Comparison of ENCODE assay signal across 9 cellular contexts in the genomic region with DNA sequence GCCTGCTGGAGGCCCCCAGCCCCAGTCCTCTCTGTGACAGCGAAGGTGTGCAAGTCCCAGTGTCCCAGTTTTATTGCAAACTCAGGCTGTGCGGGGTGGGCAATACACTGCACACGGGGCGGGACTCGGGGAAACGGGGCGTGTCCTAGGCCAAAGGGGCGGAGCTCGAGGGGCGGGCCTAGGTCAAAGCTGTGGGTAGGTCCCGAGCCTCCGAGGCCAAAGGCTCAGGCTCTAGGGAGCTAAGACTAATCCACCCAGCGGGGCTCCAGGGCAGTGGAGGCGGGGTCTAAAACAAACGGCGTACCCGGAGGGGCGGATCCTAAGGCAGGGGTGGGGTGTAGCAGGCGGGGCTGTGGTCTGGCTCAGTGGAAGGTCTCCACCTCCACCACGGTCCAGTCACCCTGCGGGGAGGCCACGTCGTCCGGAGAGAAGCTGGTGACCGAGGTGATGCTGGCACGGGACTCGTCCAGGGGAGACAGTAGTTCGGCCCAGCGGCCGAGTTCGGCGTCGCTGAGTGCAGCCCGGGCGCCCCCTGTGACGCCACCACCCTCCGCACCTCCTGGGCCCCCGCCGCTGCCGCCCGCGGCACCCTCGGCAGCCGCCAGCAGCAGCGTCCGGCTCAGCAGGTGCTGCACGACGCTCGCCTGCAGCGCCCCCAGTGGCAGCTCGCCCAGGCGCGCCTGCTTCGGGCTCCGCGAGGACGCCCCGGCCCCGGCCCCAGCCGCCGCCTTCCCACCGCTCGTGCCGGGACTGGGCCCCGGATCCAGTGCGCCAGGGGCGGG. TPM values are rescaled to one million over a fixed set of nuclear protein-coding genes. Genes with fewer than 3 reads are reported as not detected.
A peak's percentile ranks its signal among the peaks of the same experiment; 100 is the strongest.
DNase-seq lines count a peak whose midpoint lies in the region; ATAC-seq, FAIRE-seq and TF ChIP-seq lines count a peak whose summit lies in the region.
"Had no signal": no experiment of that assay in that cellular context is flagged by ENCODE, and none has a peak within 500 bp of the region (broad histone marks: within the 10 kb centered on the region; RNA-seq: fewer than 3 reads in every experiment).

No MANE protein-coding gene starts in this region.

- no peak overlapping the region for H3K27ac ChIP-seq in IMR-90 (ENCODE audit: insufficient read depth, low read length)
- H3K27ac ChIP-seq in WERI-Rb-1 = peak overlapping the region; percentile 62

- no peak overlapping the region for H3K14ac ChIP-seq in IMR-90 (replicated peaks; ENCODE audit: low read depth, low read length)

- dilution Hi-C loops in IMR-90 (cut with HindIII; ENCODE audit: low sequenced_read_pairs, unreplicated experiment) = no loop called here

- H3K36me3 ChIP-seq in IMR-90 (ENCODE audit: control insufficient read depth, insufficient read depth, low read length) (no peaks in the 10 kb centered on the region), WERI-Rb-1 (peaks cover 58% of the 10 kb centered on the region), bronchial epithelial cell (ENCODE audit: control insufficient read depth, insufficient read depth, low read length) (no peaks in the 10 kb centered on the region)

- peaks cover 14% of the 10 kb centered on the region for H3K4me1 ChIP-seq in IMR-90 (ENCODE audit: control insufficient read depth, insufficient read depth, low read length)

- H2AFZ ChIP-seq in IMR-90 (replicated peaks; ENCODE audit: low read length, poor library complexity) = peak overlapping the region; percentile 88

- CTCF ChIA-PET in Calu3 (lab: Charles Lee) (interaction anchor here (1.2 to 1.7 kb wide), 2 partner anchors 11 to 52 kb away, joined by 4 to 11 read pairs; partner anchors contain the start of gene SNAPC2), IMR-90 (lab: Yijun Ruan, JAX) (interaction anchor here (0.6 to 1.9 kb wide), 9 partner anchors 8 to 74 kb away, joined by 3 to 6 read pairs (median 4); partner anchors contain the start of genes MAP2K7 and TIMM44)

- H3K56ac ChIP-seq in IMR-90 (ENCODE audit: extremely low read depth, insufficient read depth, low read length) = no peak overlapping the region

- no peak overlapping the region for H3K9ac ChIP-seq in IMR-90 (ENCODE audit: low read depth, low read length)

- peaks cover 59% of the 10 kb centered on the region for H3K36me3 Mint-ChIP-seq in Calu3 (ENCODE audit: insufficient read depth, unreplicated experiment)

- H3K4ac ChIP-seq in IMR-90 (ENCODE audit: low read depth, low read length) = no peak overlapping the region

- peak; percentile 70 for DNase-seq in Calu3
- peak; percentile 44 for DNase-seq in IMR-90
- DNase-seq in WERI-Rb-1 = peak; percentile 75
- DNase-seq in bronchial epithelial cell (ENCODE audit: low read depth) = peak; percentile 52
- DNase-seq in left colon = peak; percentile 81 to 82
- DNase-seq in stimulated activated CD4-positive, alpha-beta T cell treated with anti-CD3 and anti-CD28 coated beads, Interleukin-2, amount 100 ng/mL, for 24 hours = peak; percentile 80 to 86
- DNase-seq in NCI-H345 (lab: John Stamatoyannopoulos, UW) = no peak

- TF ChIP-seq CTCF in Calu3 (IDR thresholded peaks at IDR 0.05; ENCODE audit: unreplicated experiment) = peak; percentile 45
- peak; percentile 67 for TF ChIP-seq CTCF in IMR-90 (conservative IDR thresholded peaks at IDR 0.05; ENCODE audit: low read depth, low read length)
- TF ChIP-seq CTCF in WERI-Rb-1 (IDR thresholded peaks at IDR 0.05; ENCODE audit: low read depth, low read length) = peak; percentile 13; the same call in 1 of the 2 replicates
- TF ChIP-seq CTCF in bronchial epithelial cell (IDR thresholded peaks at IDR 0.05; ENCODE audit: insufficient read depth, low read length, severe bottlenecking) = peak; percentile 70

- no peak overlapping the region for H2BK120ac ChIP-seq in IMR-90 (ENCODE audit: low read depth, low read length)

- no peak overlapping the region for H4K91ac ChIP-seq in IMR-90 (ENCODE audit: insufficient read depth, low read depth, low read length)

- intact Hi-C loops in Calu3 (cut with micrococcal nuclease; ENCODE audit: unreplicated experiment) = no loop called here
- intact Hi-C loops in IMR-90 (cut with micrococcal nuclease) = no loop called here
- intact Hi-C loops in left colon (cut with DNase I, micrococcal nuclease) = no loop called here

- FAIRE-seq in bronchial epithelial cell (lab: Jason Lieb, UNC) = no peak
- FAIRE-seq: colon had no signal

- H2BK20ac ChIP-seq in IMR-90 (ENCODE audit: low read depth, low read length) = no peak overlapping the region

- H2AK9ac ChIP-seq in IMR-90 (replicated peaks; ENCODE audit: low read depth, low read length, poor library complexity) = peak overlapping the region; percentile 47

- peak overlapping the region; percentile 43 for H3K4me3 ChIP-seq in IMR-90 (ENCODE audit: insufficient read depth, low read depth, low read length)
- no peak overlapping the region for H3K4me3 ChIP-seq in WERI-Rb-1 (ENCODE audit: low read depth, low read length)
- peak overlapping the region; percentile 41 for H3K4me3 ChIP-seq in bronchial epithelial cell (ENCODE audit: low read depth, low read length)

- peak overlapping the region; percentile 56 for H3K4me3 Mint-ChIP-seq in Calu3 (ENCODE audit: low read depth, unreplicated experiment)

- peaks cover 17% of the 10 kb centered on the region for H3K4me1 Mint-ChIP-seq in Calu3 (ENCODE audit: low read depth, unreplicated experiment)

- no peak overlapping the region for H3K27ac Mint-ChIP-seq in Calu3 (ENCODE audit: unreplicated experiment)

- no peaks in the 10 kb centered on the region for H3K9me3 ChIP-seq in IMR-90 (ENCODE audit: control insufficient read depth, insufficient read depth, low read length)
- no peaks in the 10 kb centered on the region for H3K9me3 ChIP-seq in WERI-Rb-1 (ENCODE audit: severe bottlenecking)

- H3K9me3 Mint-ChIP-seq in Calu3 (ENCODE audit: low read depth, unreplicated experiment) = no peaks in the 10 kb centered on the region

- TF ChIP-seq RAD21 in IMR-90 (IDR thresholded peaks at IDR 0.05; ENCODE audit: low read length) = peak; percentile 6; the same call in 1 of the 2 replicates

- BruUV-seq in Calu3 (replicated peaks; lab: Mats Ljungman, UMichigan) (no TSS peak), IMR-90 (replicated peaks; lab: Mats Ljungman, UMichigan) (no TSS peak)

- peak; percentile 59 for ATAC-seq in GM21528 (IDR thresholded peaks at IDR 0.05; ENCODE audit: low FRiP score, unreplicated experiment)
- ATAC-seq in IMR-90 (ENCODE audit: low read depth) = peak; percentile 50
- ATAC-seq in left colon = peak; percentile 61

- H3K79me1 ChIP-seq in IMR-90 (ENCODE audit: low read depth in 1 of 2, low read length in 2 of 2) = no peaks in the 10 kb centered on the region

- in situ Hi-C loops in IMR-90 (cut with MboI; ENCODE audit: low sequenced_read_pairs) = no loop called here

- WGBS in IMR-90 (ENCODE audit: extremely low coverage in 2 of 2, insufficient read length in 1 of 2), 2 experiments = 1% methylated on average over 26 of the region's 67 CpGs; no CpG with 5 or more reads in 1 of the 2 experiments

- H4K8ac ChIP-seq in IMR-90 (ENCODE audit: low read depth in 2 of 2, low read length in 2 of 2) = no peak overlapping the region

- peak overlapping the region; percentile 91 for H3K4me2 ChIP-seq in IMR-90 (ENCODE audit: low read depth, low read length)

- H3K27me3 Mint-ChIP-seq in Calu3 (ENCODE audit: unreplicated experiment) = no peaks in the 10 kb centered on the region

- H2BK5ac ChIP-seq in IMR-90 (ENCODE audit: low read depth, low read length, poor library complexity, severe bottlenecking) = no peak overlapping the region

- H4K20me1 ChIP-seq in IMR-90 (ENCODE audit: insufficient read depth, low read length) = peaks cover 8% of the 10 kb centered on the region

- TF ChIP-seq POLR2A in IMR-90 (IDR thresholded peaks at IDR 0.05; ENCODE audit: low read depth, low read length) = no peak

- POLR2A ChIA-PET in IMR-90 (lab: Charles Lee; ENCODE audit: unreplicated experiment) = no interaction called here

- no peak overlapping the region for H4K5ac ChIP-seq in IMR-90 (ENCODE audit: low read depth, low read length)

- no peaks in the 10 kb centered on the region for H3K9me1 ChIP-seq in IMR-90 (ENCODE audit: insufficient read depth, low read length)

- H3K18ac ChIP-seq in IMR-90 (ENCODE audit: low read depth, low read length) = no peak overlapping the region

- no peak overlapping the region for H2BK15ac ChIP-seq in IMR-90 (ENCODE audit: low read depth, low read length)

- H3K27me3 ChIP-seq in IMR-90 (ENCODE audit: control insufficient read depth, insufficient read depth, low read length) (peaks cover 18% of the 10 kb centered on the region), WERI-Rb-1 (ENCODE audit: insufficient read depth, low read depth, severe bottlenecking) (no peaks in the 10 kb centered on the region), bronchial epithelial cell (ENCODE audit: control insufficient read depth, insufficient read depth, low read length) (peaks cover 6% of the 10 kb centered on the region)

- no peak overlapping the region for H3K23ac ChIP-seq in IMR-90 (ENCODE audit: low read depth, low read length)

- no peak overlapping the region for H2AK5ac ChIP-seq in IMR-90 (ENCODE audit: low read depth, low read length)

RNA-seq across cellular contexts. Expression of gene PRR36, which starts 5.3 kb away (rescaled TPM):
- total RNA-seq in Calu3 (2022) (10.8 and 11.7 TPM in 2 replicates), IMR-90 (2012; rRNA removed) (not detected in 2 replicates), bronchial epithelial cell (0.13 TPM in 1 of 2 replicates, not detected in the other), left colon (under 1 TPM; 0.22 to 0.46 TPM)
- polyA plus RNA-seq in IMR-90 (2012; rRNA removed) = 0.02 and 0.06 TPM in 2 replicates
- 0.05 and 0.21 TPM in 2 replicates for polyA plus RNA-seq in IMR-90 (2012; cell fraction: cytosol; rRNA removed)
- 0.09 and 0.29 TPM in 2 replicates for polyA plus RNA-seq in IMR-90 (2012; cell fraction: nucleus; rRNA removed; ENCODE audit: low replicate concordance)

RNA-seq across cellular contexts. Expression of gene LRRC8E, which starts 19.4 kb away (rescaled TPM):
- total RNA-seq in Calu3 (2022) = 8.0 and 9.1 TPM in 2 replicates
- 6.9 and 7.2 TPM in 2 replicates for total RNA-seq in IMR-90 (2012; rRNA removed)
- polyA plus RNA-seq in IMR-90 (2012; rRNA removed) = 6.4 and 6.9 TPM in 2 replicates
- 4.1 and 5.4 TPM in 2 replicates for polyA plus RNA-seq in IMR-90 (2012; cell fraction: cytosol; rRNA removed)
- polyA plus RNA-seq in IMR-90 (2012; cell fraction: nucleus; rRNA removed; ENCODE audit: low replicate concordance) = 4.1 and 7.1 TPM in 2 replicates
- total RNA-seq in bronchial epithelial cell = 7.6 and 13.2 TPM in 2 replicates
- total RNA-seq in left colon = 1 to 10 TPM; 2.7 to 3.1 TPM

RNA-seq across cellular contexts. Expression of gene MAP2K7, which starts 34.8 kb away (rescaled TPM):
- 27.0 and 28.0 TPM in 2 replicates for total RNA-seq in Calu3 (2022)
- 3.9 and 4.1 TPM in 2 replicates for total RNA-seq in IMR-90 (2012; rRNA removed)
- polyA plus RNA-seq in IMR-90 (2012; rRNA removed) = 15.6 TPM in 2 replicates
- 4.4 and 11.5 TPM in 2 replicates for polyA plus RNA-seq in IMR-90 (2012; cell fraction: cytosol; rRNA removed)
- 49.0 and 68.0 TPM in 2 replicates for polyA plus RNA-seq in IMR-90 (2012; cell fraction: nucleus; rRNA removed; ENCODE audit: low replicate concordance)
- total RNA-seq in bronchial epithelial cell = 10.0 and 11.9 TPM in 2 replicates
- 10 to 100 TPM; 27.0 to 29.2 TPM for total RNA-seq in left colon

RNA-seq across cellular contexts. Expression of gene EVI5L, which starts 38.8 kb away (rescaled TPM):
- total RNA-seq in Calu3 (2022) (12.2 and 12.5 TPM in 2 replicates), IMR-90 (2012; rRNA removed) (12.7 and 15.0 TPM in 2 replicates), bronchial epithelial cell (9.2 and 19.5 TPM in 2 replicates), left colon (10 to 100 TPM; 10.5 to 13.1 TPM)
- polyA plus RNA-seq in IMR-90 (2012; rRNA removed) = 14.6 and 15.0 TPM in 2 replicates
- polyA plus RNA-seq in IMR-90 (2012; cell fraction: cytosol; rRNA removed) = 13.6 and 18.5 TPM in 2 replicates
- 21.0 and 37.0 TPM in 2 replicates for polyA plus RNA-seq in IMR-90 (2012; cell fraction: nucleus; rRNA removed; ENCODE audit: low replicate concordance)

RNA-seq across cellular contexts. Expression of gene TGFBR3L, which starts 45.8 kb away (rescaled TPM):
- total RNA-seq in Calu3 (2022) (0.94 and 1.6 TPM in 2 replicates), IMR-90 (2012; rRNA removed) (not detected in 2 replicates), bronchial epithelial cell (1.8 and 1.9 TPM in 2 replicates), left colon (under 1 TPM in 1 of 2 donors, not detected in 1; 0.53 TPM)
- 0.94 and 2.2 TPM in 2 replicates for polyA plus RNA-seq in IMR-90 (2012; rRNA removed)
- 3.5 and 4.4 TPM in 2 replicates for polyA plus RNA-seq in IMR-90 (2012; cell fraction: cytosol; rRNA removed)
- polyA plus RNA-seq in IMR-90 (2012; cell fraction: nucleus; rRNA removed; ENCODE audit: low replicate concordance) = 1.9 and 3.1 TPM in 2 replicates

Comparison
In these comparisons a context has a peak if more than half of its experiments do, and no peak if none do; other contexts are left out.
1. CTCF ChIP-seq: peak in every context shown above with its lines; median percentile 70 in bronchial epithelial cell; 67 in IMR-90; 45 in Calu3; 13 in WERI-Rb-1.